In the genomic region with DNA sequence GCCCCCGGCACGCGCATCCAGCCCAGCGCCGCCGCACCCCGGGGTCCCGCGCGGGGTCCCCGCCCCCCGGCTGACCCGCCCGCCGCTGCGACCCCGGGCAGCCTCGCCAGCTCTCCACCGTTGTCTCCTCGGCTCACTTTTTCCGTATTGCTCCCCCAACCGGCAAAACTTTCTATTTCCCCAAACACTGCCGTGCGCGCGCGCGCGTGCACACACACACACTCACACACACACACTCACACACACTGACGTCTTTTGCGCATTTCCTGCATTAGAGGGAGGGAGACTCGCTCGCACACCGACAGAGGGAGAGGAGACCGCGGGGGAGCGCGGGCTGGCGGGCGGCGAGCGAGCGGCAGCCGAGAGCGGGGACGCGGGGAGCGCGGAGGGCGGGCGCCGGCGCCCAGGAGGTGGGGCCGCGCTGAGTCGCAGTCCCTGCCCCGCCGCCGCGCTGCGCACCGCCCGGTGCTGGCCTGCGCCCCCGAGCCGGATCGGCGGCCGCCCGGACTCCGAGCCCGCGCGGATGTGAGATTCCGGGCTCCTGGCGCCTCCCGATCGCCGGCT, we compare ENCODE assay signal across 8 cellular contexts. TPM values are rescaled to one million over a fixed set of nuclear protein-coding genes. Genes with fewer than 3 reads are reported as not detected.
A peak's percentile ranks its signal among the peaks of the same experiment; 100 is the strongest.
DNase-seq lines count a peak whose midpoint lies in the region; ATAC-seq and TF ChIP-seq lines count a peak whose summit lies in the region.

No MANE protein-coding gene starts in this region.

- TF ChIP-seq CTCF in AG09319 (IDR thresholded peaks at IDR 0.05; ENCODE audit: low read depth, low read length) (peak; percentile 41), kidney epithelial cell (IDR thresholded peaks at IDR 0.05; ENCODE audit: insufficient read depth, low read length, poor library complexity, severe bottlenecking) (peak; percentile 42)

- no peaks in the 10 kb centered on the region for H3K36me3 ChIP-seq in kidney epithelial cell (ENCODE audit: control insufficient read depth, insufficient read depth, low read length)

- peak; percentile 59 for ATAC-seq in GM18870 (IDR thresholded peaks at IDR 0.05; ENCODE audit: unreplicated experiment)
- ATAC-seq in HG03108 (IDR thresholded peaks at IDR 0.05; ENCODE audit: unreplicated experiment) = peak; percentile 65

- peak; percentile 95 for DNase-seq in AG09319 (ENCODE audit: extremely low read depth, low read depth)
- DNase-seq in NCI-H345 treated with DMSO at 0.1 percent for 48 hours (lab: John Stamatoyannopoulos, UW; ENCODE audit: unreplicated experiment) = peak; percentile 27
- peak; percentile 74 for DNase-seq in activated CD4-positive, CD25-positive, alpha-beta regulatory T cell treated with anti-CD3 and anti-CD28 coated beads, Interleukin-2, amount 50 U/mL, for 72 hours
- peak; percentile 92 for DNase-seq in cerebellar cortex (ENCODE audit: low spot score)
- peak; percentile 79 for DNase-seq in kidney epithelial cell (ENCODE audit: low read depth)
- DNase-seq in stimulated activated CD4-positive, alpha-beta T cell treated with anti-CD3 and anti-CD28 coated beads, Interleukin-15, amount 100 ng/mL, for 1 hour (ENCODE audit: low read depth in 1 of 2, low spot score in 1 of 2) = peak; percentile 80 to 91

- peak overlapping the region; percentile 68 for H3K4me3 ChIP-seq in kidney epithelial cell (ENCODE audit: low read depth, low read length)

- no peaks in the 10 kb centered on the region for H3K27me3 ChIP-seq in kidney epithelial cell (ENCODE audit: control insufficient read depth, insufficient read depth, low read length)

RNA-seq across cellular contexts. Expression of gene PRKCE, which starts 0.5 kb away (rescaled TPM):
- total RNA-seq in kidney epithelial cell = 21.0 and 28.5 TPM in 2 replicates

RNA-seq across cellular contexts. Expression of gene SRBD1, which starts 39.9 kb away (rescaled TPM):
- 12.7 and 18.4 TPM in 2 replicates for total RNA-seq in kidney epithelial cell

Comparison
In these comparisons a context has a peak if more than half of its experiments do, and no peak if none do; other contexts are left out.
1. Peak in every context shown above with its lines: DNase-seq, ATAC-seq and H3K4me3 ChIP-seq.
2. DNase-seq: peak in every context shown above with its lines; median percentile 95 in AG09319; 92 in cerebellar cortex; 86 in stimulated activated CD4-positive, alpha-beta T cell treated with anti-CD3 and anti-CD28 coated beads, Interleukin-15, amount 100 ng/mL, for 1 hour; 79 in kidney epithelial cell; 74 in activated CD4-positive, CD25-positive, alpha-beta regulatory T cell treated with anti-CD3 and anti-CD28 coated beads, Interleukin-2, amount 50 U/mL, for 72 hours; 27 in NCI-H345 treated with DMSO at 0.1 percent for 48 hours.